ENCODE assay signal across 1 cellular context in the genomic region with DNA sequence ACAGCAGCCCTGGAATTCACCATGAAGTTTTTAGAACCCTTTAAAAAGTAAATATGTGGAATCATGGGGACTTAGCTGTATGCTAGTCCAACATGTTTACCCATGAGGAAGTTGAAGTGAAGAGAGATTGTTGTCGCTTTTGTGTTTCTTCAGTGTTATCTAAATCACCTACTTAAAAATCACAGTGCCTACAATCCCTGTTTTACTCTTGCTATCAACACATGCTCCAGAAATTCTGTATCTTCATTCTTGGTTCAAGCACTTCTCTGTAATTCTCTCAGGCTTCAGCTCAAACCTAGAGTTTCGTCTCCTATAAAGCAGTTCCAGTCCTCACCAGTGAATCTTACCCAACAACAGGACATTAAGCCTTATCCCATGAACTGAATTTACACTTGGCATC.
A peak's percentile ranks its signal among the peaks of the same experiment; 100 is the strongest.
TF ChIP-seq lines count a peak whose summit lies in the region.

No MANE protein-coding gene starts in this region.

TF ChIP-seq in K562, 482 proteins besides CTCF, POLR2A, EP300 and RAD21:
- TF ChIP-seq KDM2B (CRISPR knock-in tag; IDR thresholded peaks at IDR 0.05) (no peak), SPI1 (IDR thresholded peaks at IDR 0.05; ENCODE audit: borderline replicate concordance, low read depth, low read length) (no peak), ARHGAP35 (IDR thresholded peaks at IDR 0.05; ENCODE audit: partially characterized antibody) (no peak), CBX5 (IDR thresholded peaks at IDR 0.05; ENCODE audit: borderline replicate concordance, low read depth) (no peak), ZZZ3 (IDR thresholded peaks at IDR 0.05) (no peak), MTA1 (IDR thresholded peaks at IDR 0.05; ENCODE audit: borderline replicate concordance) (no peak), IFI16 (CRISPR knock-in tag; IDR thresholded peaks at IDR 0.05) (no peak), ZC3H11A (IDR thresholded peaks at IDR 0.05; ENCODE audit: low read depth, low read length) (no peak), ZNF584 (CRISPR knock-in tag; IDR thresholded peaks at IDR 0.05; ENCODE audit: low read depth) (no peak), ZBED1 (IDR thresholded peaks at IDR 0.05) (no peak), KDM1A (IDR thresholded peaks at IDR 0.05) (peak; percentile 78 to 81), NFATC3 (IDR thresholded peaks at IDR 0.05) (no peak), YY1 (IDR thresholded peaks at IDR 0.05; ENCODE audit: borderline replicate concordance in 1 of 3, control insufficient read depth in 1 of 3, extremely low read depth in 1 of 3, insufficient read depth in 3 of 3, insufficient read length in 1 of 3, insufficient replicate concordance in 2 of 3, low read depth in 1 of 3, low read length in 2 of 3) (no peak), SMAD1 (IDR thresholded peaks at IDR 0.05; ENCODE audit: low read depth, low read length, partially characterized antibody) (no peak), HOXB6 (CRISPR knock-in tag; IDR thresholded peaks at IDR 0.05; ENCODE audit: borderline replicate concordance) (no peak), HDAC2 (IDR thresholded peaks at IDR 0.05) (no peak), HDAC1 (IDR thresholded peaks at IDR 0.05) (peak in 1 of 2 experiments; percentile 59; a peak in 2 of 4 replicates), RCOR1 (IDR thresholded peaks at IDR 0.05; ENCODE audit: borderline replicate concordance in 1 of 2, low read depth in 2 of 2, low read length in 2 of 2) (peak in 1 of 2 experiments; percentile 44; a peak in 1 of 4 replicates)
- TF ChIP-seq, protein P1, sequence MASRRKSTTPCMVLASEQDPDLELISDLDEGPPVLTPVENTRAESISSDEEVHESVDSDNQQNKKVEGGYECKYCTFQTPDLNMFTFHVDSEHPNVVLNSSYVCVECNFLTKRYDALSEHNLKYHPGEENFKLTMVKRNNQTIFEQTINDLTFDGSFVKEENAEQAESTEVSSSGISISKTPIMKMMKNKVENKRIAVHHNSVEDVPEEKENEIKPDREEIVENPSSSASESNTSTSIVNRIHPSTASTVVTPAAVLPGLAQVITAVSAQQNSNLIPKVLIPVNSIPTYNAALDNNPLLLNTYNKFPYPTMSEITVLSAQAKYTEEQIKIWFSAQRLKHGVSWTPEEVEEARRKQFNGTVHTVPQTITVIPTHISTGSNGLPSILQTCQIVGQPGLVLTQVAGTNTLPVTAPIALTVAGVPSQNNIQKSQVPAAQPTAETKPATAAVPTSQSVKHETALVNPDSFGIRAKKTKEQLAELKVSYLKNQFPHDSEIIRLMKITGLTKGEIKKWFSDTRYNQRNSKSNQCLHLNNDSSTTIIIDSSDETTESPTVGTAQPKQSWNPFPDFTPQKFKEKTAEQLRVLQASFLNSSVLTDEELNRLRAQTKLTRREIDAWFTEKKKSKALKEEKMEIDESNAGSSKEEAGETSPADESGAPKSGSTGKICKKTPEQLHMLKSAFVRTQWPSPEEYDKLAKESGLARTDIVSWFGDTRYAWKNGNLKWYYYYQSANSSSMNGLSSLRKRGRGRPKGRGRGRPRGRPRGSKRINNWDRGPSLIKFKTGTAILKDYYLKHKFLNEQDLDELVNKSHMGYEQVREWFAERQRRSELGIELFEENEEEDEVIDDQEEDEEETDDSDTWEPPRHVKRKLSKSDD (conservative IDR thresholded peaks at IDR 0.05; ENCODE audit: low read length): no peak
- TF ChIP-seq, protein P2, sequence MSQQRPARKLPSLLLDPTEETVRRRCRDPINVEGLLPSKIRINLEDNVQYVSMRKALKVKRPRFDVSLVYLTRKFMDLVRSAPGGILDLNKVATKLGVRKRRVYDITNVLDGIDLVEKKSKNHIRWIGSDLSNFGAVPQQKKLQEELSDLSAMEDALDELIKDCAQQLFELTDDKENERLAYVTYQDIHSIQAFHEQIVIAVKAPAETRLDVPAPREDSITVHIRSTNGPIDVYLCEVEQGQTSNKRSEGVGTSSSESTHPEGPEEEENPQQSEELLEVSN (IDR thresholded peaks at IDR 0.05; ENCODE audit: borderline replicate concordance in 1 of 2, extremely low read depth in 1 of 2, insufficient read depth in 1 of 2, insufficient read length in 1 of 2, low read depth in 1 of 2, low read length in 1 of 2, poor library complexity in 1 of 2, severe bottlenecking in 1 of 2): no peak
- TF ChIP-seq, protein P3, sequence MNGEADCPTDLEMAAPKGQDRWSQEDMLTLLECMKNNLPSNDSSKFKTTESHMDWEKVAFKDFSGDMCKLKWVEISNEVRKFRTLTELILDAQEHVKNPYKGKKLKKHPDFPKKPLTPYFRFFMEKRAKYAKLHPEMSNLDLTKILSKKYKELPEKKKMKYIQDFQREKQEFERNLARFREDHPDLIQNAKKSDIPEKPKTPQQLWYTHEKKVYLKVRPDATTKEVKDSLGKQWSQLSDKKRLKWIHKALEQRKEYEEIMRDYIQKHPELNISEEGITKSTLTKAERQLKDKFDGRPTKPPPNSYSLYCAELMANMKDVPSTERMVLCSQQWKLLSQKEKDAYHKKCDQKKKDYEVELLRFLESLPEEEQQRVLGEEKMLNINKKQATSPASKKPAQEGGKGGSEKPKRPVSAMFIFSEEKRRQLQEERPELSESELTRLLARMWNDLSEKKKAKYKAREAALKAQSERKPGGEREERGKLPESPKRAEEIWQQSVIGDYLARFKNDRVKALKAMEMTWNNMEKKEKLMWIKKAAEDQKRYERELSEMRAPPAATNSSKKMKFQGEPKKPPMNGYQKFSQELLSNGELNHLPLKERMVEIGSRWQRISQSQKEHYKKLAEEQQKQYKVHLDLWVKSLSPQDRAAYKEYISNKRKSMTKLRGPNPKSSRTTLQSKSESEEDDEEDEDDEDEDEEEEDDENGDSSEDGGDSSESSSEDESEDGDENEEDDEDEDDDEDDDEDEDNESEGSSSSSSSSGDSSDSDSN (IDR thresholded peaks at IDR 0.05; ENCODE audit: borderline replicate concordance in 1 of 2, low read depth in 2 of 2, low read length in 2 of 2): no peak
- TF ChIP-seq, protein P4, sequence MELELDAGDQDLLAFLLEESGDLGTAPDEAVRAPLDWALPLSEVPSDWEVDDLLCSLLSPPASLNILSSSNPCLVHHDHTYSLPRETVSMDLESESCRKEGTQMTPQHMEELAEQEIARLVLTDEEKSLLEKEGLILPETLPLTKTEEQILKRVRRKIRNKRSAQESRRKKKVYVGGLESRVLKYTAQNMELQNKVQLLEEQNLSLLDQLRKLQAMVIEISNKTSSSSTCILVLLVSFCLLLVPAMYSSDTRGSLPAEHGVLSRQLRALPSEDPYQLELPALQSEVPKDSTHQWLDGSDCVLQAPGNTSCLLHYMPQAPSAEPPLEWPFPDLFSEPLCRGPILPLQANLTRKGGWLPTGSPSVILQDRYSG (tag; conservative IDR thresholded peaks at IDR 0.05; ENCODE audit: low read depth): no peak
TF ChIP-seq in K562: peak in this region for 3.
